ENCODE assay signal across 35 cellular contexts in the genomic region with DNA sequence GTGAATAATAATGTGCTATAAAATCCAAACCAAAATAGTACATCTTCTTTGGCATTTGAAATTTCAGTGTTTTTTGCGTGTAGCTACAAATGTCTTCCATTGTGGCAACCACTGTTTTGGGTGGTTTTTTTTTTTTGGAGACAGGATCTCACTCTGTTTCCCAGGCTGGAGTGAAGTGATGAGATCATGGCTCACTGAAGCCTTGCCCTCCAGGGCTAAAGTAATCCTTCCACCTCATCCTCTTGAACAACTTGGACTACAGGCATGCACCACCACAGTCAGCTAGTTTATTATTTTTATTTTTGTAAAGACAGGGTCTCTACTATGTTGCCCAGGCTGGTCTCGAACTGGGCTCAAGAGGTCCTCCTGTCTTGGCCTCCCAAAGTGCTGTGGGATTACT.
"Had no signal": no experiment of that assay in that cellular context is flagged by ENCODE, and none has a peak within 500 bp of the region (broad histone marks: within the 10 kb centered on the region; RNA-seq: fewer than 3 reads in every experiment).

No MANE protein-coding gene starts in this region.

- H3K4me3 ChIP-seq: adrenal gland, cardiac muscle cell, Peyer's patch had no signal

- H3K27me3 Mint-ChIP-seq: activated CD8-positive, alpha-beta T cell treated with anti-CD3 and anti-CD28 coated beads for 36 hours; activated naive CD4-positive, alpha-beta T cell treated with anti-CD3 and anti-CD28 coated beads, Interleukin-2, amount 50 U/mL, for 24 hours; activated naive CD8-positive, alpha-beta T cell treated with anti-CD3 and anti-CD28 coated beads, Interleukin-2, amount 10 ng/mL, durations not matched to agents 7 days and 5 days; activated T-helper 17 cell treated with anti-CD3 and anti-CD28 coated beads, Interleukin-2, amount 50 U/mL, for 72 hours had no signal

- H3K4me3 Mint-ChIP-seq: activated CD8-positive, alpha-beta T cell treated with anti-CD3 and anti-CD28 coated beads for 36 hours; activated naive CD4-positive, alpha-beta T cell treated with anti-CD3 and anti-CD28 coated beads, Interleukin-2, amount 50 U/mL, for 24 hours; activated naive CD8-positive, alpha-beta T cell treated with anti-CD3 and anti-CD28 coated beads, Interleukin-2, amount 10 ng/mL, durations not matched to agents 7 days and 5 days; activated T-cell treated with anti-CD3 and anti-CD28 coated beads, Interleukin-2, amount 50 U/mL, for 72 hours; activated T-helper 17 cell treated with anti-CD3 and anti-CD28 coated beads, Interleukin-2, amount 50 U/mL, for 72 hours had no signal

- H3K36me3 ChIP-seq: adrenal gland, brain microvascular endothelial cell, cardiac muscle cell, Peyer's patch, WERI-Rb-1 had no signal

- H3K4me1 Mint-ChIP-seq: activated naive CD4-positive, alpha-beta T cell treated with anti-CD3 and anti-CD28 coated beads, Interleukin-2, amount 50 U/mL, for 24 hours; activated naive CD8-positive, alpha-beta T cell treated with anti-CD3 and anti-CD28 coated beads, Interleukin-2, amount 10 ng/mL, durations not matched to agents 7 days and 5 days; activated T-helper 17 cell treated with anti-CD3 and anti-CD28 coated beads, Interleukin-2, amount 50 U/mL, for 72 hours had no signal

- H3K27me3 ChIP-seq: adrenal gland, brain microvascular endothelial cell, cardiac muscle cell, Peyer's patch had no signal

- H3K27ac Mint-ChIP-seq: activated CD8-positive, alpha-beta T cell treated with anti-CD3 and anti-CD28 coated beads for 36 hours; activated naive CD4-positive, alpha-beta T cell treated with anti-CD3 and anti-CD28 coated beads, Interleukin-2, amount 50 U/mL, for 24 hours; activated naive CD8-positive, alpha-beta T cell treated with anti-CD3 and anti-CD28 coated beads, Interleukin-2, amount 10 ng/mL, durations not matched to agents 7 days and 5 days; activated T-cell treated with anti-CD3 and anti-CD28 coated beads, Interleukin-2, amount 50 U/mL, for 72 hours; activated T-helper 17 cell treated with anti-CD3 and anti-CD28 coated beads, Interleukin-2, amount 50 U/mL, for 72 hours had no signal

- DNase-seq: activated CD4-positive, alpha-beta T cell treated with anti-CD3 and anti-CD28 coated beads for 1 hour; activated CD4-positive, alpha-beta T cell treated with anti-CD3 and anti-CD28 coated beads for 48 hours; activated CD4-positive, CD25-positive, alpha-beta regulatory T cell; activated CD8-positive, alpha-beta T cell treated with anti-CD3 and anti-CD28 coated beads for 36 hours; activated effector memory CD4-positive, alpha-beta T cell treated with anti-CD3 and anti-CD28 coated beads, Interleukin-2, amount 50 U/mL, for 16 hours; activated naive CD4-positive, alpha-beta T cell; activated naive CD8-positive, alpha-beta T cell treated with anti-CD3 and anti-CD28 coated beads, Interleukin-2, amount 10 ng/mL, durations not matched to agents 7 days and 5 days; activated T-cell treated with anti-CD3 and anti-CD28 coated beads, Interleukin-2, amount 50 U/mL, for 1 hour; activated T-cell treated with anti-CD3 and anti-CD28 coated beads, Interleukin-2, amount 50 U/mL, for 72 hours; adrenal gland; brain microvascular endothelial cell; Karpas-422; KBM-7; MM.1S; MV-4-11; NCI-H1092; NCI-H1436 treated with DMSO at 0.1 percent for 48 hours; NCI-H1694 treated with DMSO at 0.1 percent for 48 hours; NCI-H2029; NCI-H510A; NCI-H526; NCI-H748 treated with DMSO at 0.1 percent for 48 hours; NK-92 treated with Interleukin-12 subunit alpha and Interleukin-12 subunit beta, amount 100 ng/mL, for 24 hours; PC-3; Peyer's patch; RPMI8226; SHP77 treated with DMSO at 0.1 percent for 48 hours; SW 1271; T-helper 1 cell; T-helper 2 cell; T1000; WERI-Rb-1 had no signal

- H3K9me3 ChIP-seq: Peyer's patch had no signal

- H3K9me3 Mint-ChIP-seq: activated CD8-positive, alpha-beta T cell treated with anti-CD3 and anti-CD28 coated beads for 36 hours; activated naive CD4-positive, alpha-beta T cell treated with anti-CD3 and anti-CD28 coated beads, Interleukin-2, amount 50 U/mL, for 24 hours; activated T-cell treated with anti-CD3 and anti-CD28 coated beads, Interleukin-2, amount 50 U/mL, for 72 hours; activated T-helper 17 cell treated with anti-CD3 and anti-CD28 coated beads, Interleukin-2, amount 50 U/mL, for 72 hours had no signal

- H3K27ac ChIP-seq: adrenal gland, brain microvascular endothelial cell, cardiac muscle cell, Peyer's patch had no signal

- H3K36me3 Mint-ChIP-seq: activated naive CD4-positive, alpha-beta T cell treated with anti-CD3 and anti-CD28 coated beads, Interleukin-2, amount 50 U/mL, for 24 hours; activated naive CD8-positive, alpha-beta T cell treated with anti-CD3 and anti-CD28 coated beads, Interleukin-2, amount 10 ng/mL, durations not matched to agents 7 days and 5 days had no signal

- H3K4me1 ChIP-seq: adrenal gland, Peyer's patch had no signal
